ENCODE assay signal across 1 cellular context in the genomic region with DNA sequence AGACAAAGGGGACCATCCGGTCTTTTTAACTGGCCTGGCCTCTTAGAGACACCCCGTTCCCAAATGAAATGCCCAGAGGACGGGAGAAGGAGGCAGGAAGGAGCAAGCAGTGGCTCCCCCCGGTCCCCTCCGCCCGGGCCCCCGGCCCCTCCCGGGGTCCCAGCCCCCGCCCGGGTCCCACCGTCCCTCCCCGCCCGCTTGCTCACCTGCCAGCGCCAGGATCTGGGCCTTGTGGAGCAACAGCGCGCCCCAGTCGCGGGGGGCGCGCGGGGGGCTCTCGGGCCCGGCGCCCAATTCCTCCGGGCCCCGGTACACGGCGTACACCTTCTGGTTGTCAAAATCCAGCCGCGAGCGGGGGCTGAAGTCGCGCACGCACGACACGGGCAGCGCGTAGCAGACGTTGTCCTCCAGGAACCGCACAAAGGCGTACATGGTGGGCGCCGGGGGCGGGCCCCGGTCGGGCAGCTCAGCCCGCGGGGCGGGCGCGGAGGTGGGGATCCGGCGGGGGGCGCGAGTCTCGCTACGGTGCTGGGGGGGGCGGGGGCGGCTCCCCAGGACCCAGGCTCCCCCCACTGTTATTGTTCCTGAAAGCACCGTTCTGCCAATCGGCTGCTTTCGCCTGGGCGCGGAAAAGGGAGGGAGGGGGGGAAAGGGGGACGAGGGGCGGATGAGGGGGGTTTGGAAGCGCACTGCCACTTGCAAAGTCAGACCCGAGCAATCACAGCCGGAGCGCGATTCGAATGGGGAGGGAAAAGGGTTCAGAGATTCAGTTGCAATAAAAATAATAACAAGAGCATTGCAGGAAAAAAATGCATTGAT.
TF ChIP-seq lines count a peak whose summit lies in the region.

TSS of gene BEND5 (minus strand) at position 492 of the 819 bp plus-strand sequence. CDS start at position 432, 60 bp downstream.

TF ChIP-seq in H1, 55 proteins besides CTCF, POLR2A, EP300 and RAD21 (continued from another document):
- TF ChIP-seq, protein P1, sequence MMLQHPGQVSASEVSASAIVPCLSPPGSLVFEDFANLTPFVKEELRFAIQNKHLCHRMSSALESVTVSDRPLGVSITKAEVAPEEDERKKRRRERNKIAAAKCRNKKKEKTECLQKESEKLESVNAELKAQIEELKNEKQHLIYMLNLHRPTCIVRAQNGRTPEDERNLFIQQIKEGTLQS (IDR thresholded peaks at IDR 0.05; ENCODE audit: insufficient read depth, low read depth, low read length) = no peak
- TF ChIP-seq KDM4A (IDR thresholded peaks at IDR 0.05; ENCODE audit: low read depth, low read length, severe bottlenecking) = peak; percentile 65
- peak in 1 of 2 experiments; percentile 67; a peak in 1 of 4 replicates for TF ChIP-seq SIN3A (conservative IDR thresholded peaks at IDR 0.05 in 1 of 2, IDR thresholded peaks at IDR 0.05 in 1 of 2; ENCODE audit: low read depth in 1 of 2, low read length in 2 of 2)
- TF ChIP-seq RNF2 (IDR thresholded peaks at IDR 0.05; ENCODE audit: borderline replicate concordance, low read depth, low read length, missing control alignments, poor library complexity, severe bottlenecking) = no peak
- no peak for TF ChIP-seq POU5F1 (IDR thresholded peaks at IDR 0.05; ENCODE audit: low read depth, low read length)
- 0 out of 2 replicates have a peak, but pooled peaks have one; percentile 9 for TF ChIP-seq CREB1 (IDR thresholded peaks at IDR 0.05)
- TF ChIP-seq TEAD4 (IDR thresholded peaks at IDR 0.05; ENCODE audit: low read depth, low read length) = no peak
- TF ChIP-seq CBX5 (IDR thresholded peaks at IDR 0.05; ENCODE audit: low read depth, low read length) = no peak
- no peak for TF ChIP-seq FOSL1 (IDR thresholded peaks at IDR 0.05; ENCODE audit: insufficient read depth, low read depth, low read length)
- no peak for TF ChIP-seq CTBP2 (IDR thresholded peaks at IDR 0.05; ENCODE audit: borderline replicate concordance, insufficient read depth, insufficient read length, low read length)
- peak; percentile 70; the same call in 1 of the 2 replicates for TF ChIP-seq RBBP5 (IDR thresholded peaks at IDR 0.05; ENCODE audit: borderline replicate concordance, low read depth, low read length)
- TF ChIP-seq NANOG (IDR thresholded peaks at IDR 0.05; ENCODE audit: insufficient read depth, low read depth, low read length, poor library complexity, severe bottlenecking) = no peak
